ENCODE assay signal across 10 cellular contexts in genomic region chr4:170008376-170008775, GRCh38. TPM values are rescaled to one million over a fixed set of nuclear protein-coding genes. Genes with fewer than 3 reads are reported as not detected.
A peak's percentile ranks its signal among the peaks of the same experiment; 100 is the strongest.
DNase-seq lines count a peak whose midpoint lies in the region; ATAC-seq and TF ChIP-seq lines count a peak whose summit lies in the region.
"Had no signal": no experiment of that assay in that cellular context is flagged by ENCODE, and none has a peak within 500 bp of the region (broad histone marks: within the 10 kb centered on the region; RNA-seq: fewer than 3 reads in every experiment).

No MANE protein-coding gene starts in this region.

- peaks cover 10% of the 10 kb centered on the region for H3K4me1 Mint-ChIP-seq in memory B cell

- H3K36me3 Mint-ChIP-seq in memory B cell, result no peaks in the 10 kb centered on the region

- ATAC-seq in GM21390 (IDR thresholded peaks at IDR 0.05; ENCODE audit: unreplicated experiment) (peak; percentile 65), memory B cell (ENCODE audit: low read depth) (peak; percentile 27), upper lobe of left lung (ENCODE audit: low FRiP score in 2 of 2) (no peak)

- no peak overlapping the region for H3K4me3 Mint-ChIP-seq in memory B cell

- H3K27ac ChIP-seq in upper lobe of left lung, result no peak overlapping the region
- H3K27ac ChIP-seq: SJCRH30 had no signal

- no peaks in the 10 kb centered on the region for H3K27me3 ChIP-seq in upper lobe of left lung
- H3K27me3 ChIP-seq: SJCRH30 had no signal

- no peak for TF ChIP-seq EP300 in upper lobe of left lung (IDR thresholded peaks at IDR 0.05)

- no peak overlapping the region for H3K27ac Mint-ChIP-seq in memory B cell

- TF ChIP-seq POLR2A in upper lobe of left lung (IDR thresholded peaks at IDR 0.05), result no peak

- DNase-seq in GDM1 (lab: John Stamatoyannopoulos, UW) (peak; percentile 12), RPMI8226 (peak; percentile 30), memory B cell (ENCODE audit: low spot score in 2 of 2) (no peak), islet precursor cell (no peak), hippocampal formation (lab: John Stamatoyannopoulos, UW) (no peak), upper lobe of left lung (no peak), SHP77 (lab: John Stamatoyannopoulos, UW) (no peak)
- DNase-seq: KG1 had no signal

- no peaks in the 10 kb centered on the region for H3K36me3 ChIP-seq in upper lobe of left lung
- H3K36me3 ChIP-seq: SJCRH30 had no signal

- 65 to 70% methylated on average over 2 to 3 of the region's 3 CpGs for WGBS in upper lobe of left lung, 2 donors

- no peak for TF ChIP-seq CTCF in upper lobe of left lung (IDR thresholded peaks at IDR 0.05)

- peaks cover 7% of the 10 kb centered on the region for H3K27me3 Mint-ChIP-seq in memory B cell

- H3K4me1 ChIP-seq in upper lobe of left lung, result peaks cover 0 to 17% (median 3%) of the 10 kb centered on the region in 4 donors

- H3K9me3 ChIP-seq in upper lobe of left lung, result no peaks in the 10 kb centered on the region
- H3K9me3 ChIP-seq: SJCRH30 had no signal

- H3K9me3 Mint-ChIP-seq in memory B cell, result peaks cover 3% of the 10 kb centered on the region

- H3K4me3 ChIP-seq in upper lobe of left lung, result no peak overlapping the region
- H3K4me3 ChIP-seq: SJCRH30 had no signal

RNA-seq across cellular contexts. Expression of gene MFAP3L, which starts 17.8 kb away (rescaled TPM):
- 10 to 100 TPM in 2 of 6 donors, 1 to 10 TPM in 4; 2.1 to 11.7 (median 6.4) TPM for total RNA-seq in upper lobe of left lung

Comparison
In these comparisons a context has a peak if more than half of its experiments do, and no peak if none do; other contexts are left out.
1. DNase-seq: peak in GDM1 (single experiment) and RPMI8226 (single experiment); none in memory B cell (0 of 2), islet precursor cell (single experiment), hippocampal formation (0 of 2), upper lobe of left lung (0 of 2) and SHP77 (0 of 2).
2. ATAC-seq: peak in GM21390 (single experiment) and memory B cell (single experiment); none in upper lobe of left lung (0 of 2).